In genomic region chr5:73763300-73764032, GRCh38 we compare ENCODE assay signal across 17 cellular contexts.
DNase-seq lines count a peak whose midpoint lies in the region; ATAC-seq and TF ChIP-seq lines count a peak whose summit lies in the region.
"Had no signal": no experiment of that assay in that cellular context is flagged by ENCODE, and none has a peak within 500 bp of the region (broad histone marks: within the 10 kb centered on the region; RNA-seq: fewer than 3 reads in every experiment).

No MANE protein-coding gene starts in this region.

- TF ChIP-seq CTCF in AG10803 (conservative IDR thresholded peaks at IDR 0.05; ENCODE audit: low read length) (no peak), fibroblast of villous mesenchyme (IDR thresholded peaks at IDR 0.05; ENCODE audit: insufficient read depth, low read depth, low read length) (no peak), coronary artery (IDR thresholded peaks at IDR 0.05) (no peak)

- ATAC-seq in HG03097 (IDR thresholded peaks at IDR 0.05; ENCODE audit: low FRiP score, unreplicated experiment) (no peak), GM18520 (IDR thresholded peaks at IDR 0.05; ENCODE audit: unreplicated experiment) (no peak), HG02938 (IDR thresholded peaks at IDR 0.05; ENCODE audit: unreplicated experiment) (no peak)
- ATAC-seq: activated CD8-positive, alpha-beta memory T cell treated with anti-CD3 and anti-CD28 coated beads, Interleukin-2, amount 10 ng/mL, durations not matched to agents 7 days and 5 days; GM12878; left ventricle myocardium superior; stimulated activated naive CD8-positive, alpha-beta T cell treated with anti-CD3 and anti-CD28 coated beads, Interleukin-15, amount 100 ng/mL, for 72 hours had no signal

- H3K27ac ChIP-seq in coronary artery = no peak overlapping the region
- H3K27ac ChIP-seq: C4-2B, HL-60, VCaP had no signal

- no peak overlapping the region for H3K4me3 ChIP-seq in AG10803 (ENCODE audit: low read length)
- no peak overlapping the region for H3K4me3 ChIP-seq in fibroblast of villous mesenchyme (ENCODE audit: low read depth, low read length)
- H3K4me3 ChIP-seq in coronary artery = no peak overlapping the region
- H3K4me3 ChIP-seq: GM12878 had no signal

- DNase-seq in AG10803 (ENCODE audit: low read depth) = peak; percentile 73
- DNase-seq in H4 (ENCODE audit: low spot score) = peak; percentile 44
- peak; percentile 30 for DNase-seq in NOMO-1 treated with dmso at 0.1 percent for 144 hours (lab: John Stamatoyannopoulos, UW; ENCODE audit: unreplicated experiment)
- peak; percentile 43 for DNase-seq in fibroblast of villous mesenchyme (ENCODE audit: low read depth)
- no peak for DNase-seq in coronary artery (ENCODE audit: low spot score)
- DNase-seq: activated CD8-positive, alpha-beta memory T cell treated with anti-CD3 and anti-CD28 coated beads, Interleukin-2, amount 10 ng/mL, durations not matched to agents 7 days and 5 days; activated gamma-delta T cell; Karpas-422; left ventricle myocardium superior; stimulated activated naive CD8-positive, alpha-beta T cell treated with anti-CD3 and anti-CD28 coated beads, Interleukin-15, amount 100 ng/mL, for 72 hours had no signal
